Comparison of ENCODE assay signal across 8 cellular contexts in the genomic region with DNA sequence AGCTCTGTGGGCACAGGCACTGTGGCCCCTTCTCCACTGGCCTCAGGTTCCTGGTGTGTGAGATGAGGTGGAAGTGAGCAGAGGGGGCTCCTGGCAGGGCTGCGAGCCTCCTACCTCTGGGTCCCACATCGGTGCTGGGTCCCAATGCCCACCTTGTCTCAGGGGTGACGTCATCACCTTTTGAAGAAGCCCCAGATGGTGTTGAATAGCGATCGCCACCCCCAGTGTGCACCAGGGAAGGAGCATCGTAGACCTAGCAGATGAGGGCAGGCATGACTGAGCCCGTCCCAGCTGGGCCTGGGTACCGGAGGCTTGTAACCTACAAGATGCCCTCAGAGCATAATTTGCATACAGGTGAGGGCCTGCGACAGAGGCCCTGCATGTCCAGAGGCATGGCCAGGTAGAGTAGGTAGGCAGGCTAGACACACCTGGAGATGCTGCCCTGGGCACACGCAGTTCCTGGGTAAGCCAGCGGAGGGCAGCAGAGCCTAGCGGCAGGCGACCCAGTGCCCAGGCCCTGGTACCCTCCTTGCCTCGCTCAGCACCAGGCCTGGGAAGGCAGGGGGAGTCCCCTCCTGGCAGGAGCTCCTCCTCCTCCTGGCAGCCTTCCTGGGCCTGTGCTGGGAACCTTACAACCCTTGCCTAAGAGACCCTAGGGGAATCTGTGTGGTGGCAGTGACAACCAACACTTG. TPM values are rescaled to one million over a fixed set of nuclear protein-coding genes. Genes with fewer than 3 reads are reported as not detected.
DNase-seq lines count a peak whose midpoint lies in the region; ATAC-seq and TF ChIP-seq lines count a peak whose summit lies in the region.

No MANE protein-coding gene starts in this region.

- H3K9ac ChIP-seq in Karpas-422 (ENCODE audit: low read length), result no peak overlapping the region

- H3K9me3 Mint-ChIP-seq in activated naive CD4-positive, alpha-beta T cell treated with anti-CD3 and anti-CD28 coated beads, Interleukin-2, amount 50 U/mL, for 72 hours, result no peaks in the 10 kb centered on the region

- TF ChIP-seq POLR2A in vagina (IDR thresholded peaks at IDR 0.05), result no peak

- ATAC-seq in SK-N-SH treated with all-trans-retinoic acid at 6 μM for 48 hours (peak; percentile 88), Right ventricle myocardium superior (ENCODE audit: poor library complexity) (peak; percentile 85), psoas muscle (peak; percentile 79 to 89 (median 87))
- peak; percentile 90 to 98 for ATAC-seq in activated naive CD4-positive, alpha-beta T cell treated with anti-CD3 and anti-CD28 coated beads, Interleukin-2, amount 50 U/mL, for 72 hours

- H3K4me2 ChIP-seq in Karpas-422 (ENCODE audit: low read depth, low read length, poor library complexity, severe bottlenecking), result no peak overlapping the region

- peaks cover 4% of the 10 kb centered on the region; the same call in 1 of the 2 replicates for H4K20me1 ChIP-seq in Karpas-422 (ENCODE audit: insufficient read depth, low read depth, low read length)

- no peak overlapping the region for H2AFZ ChIP-seq in Karpas-422 (ENCODE audit: low read length)

- H3K9me2 ChIP-seq in Karpas-422 (replicated peaks; ENCODE audit: insufficient read depth, low read length), result no peaks in the 10 kb centered on the region

- H3K36me3 ChIP-seq in Karpas-422 (ENCODE audit: insufficient read depth, low read length), result no peaks in the 10 kb centered on the region
- H3K36me3 ChIP-seq in psoas muscle (ENCODE audit: insufficient read depth in 1 of 2, low read depth in 1 of 2), result no peaks in the 10 kb centered on the region
- no peaks in the 10 kb centered on the region for H3K36me3 ChIP-seq in vagina

- H3K9me3 ChIP-seq in Karpas-422 (ENCODE audit: low read length) (no peaks in the 10 kb centered on the region), psoas muscle (no peaks in the 10 kb centered on the region), vagina (no peaks in the 10 kb centered on the region)

- H3K4me3 ChIP-seq in Karpas-422 (ENCODE audit: low read length) (no peak overlapping the region), psoas muscle (no peak overlapping the region), vagina (no peak overlapping the region)

- intact Hi-C loops in Right ventricle myocardium superior (cut with DNase I) (loop anchor here (2.0 kb wide), 1 partner anchor 544 kb away; no protein-coding TSS in a partner anchor), psoas muscle (cut with DNase I) (loop anchor here (1.0 to 10.0 kb wide), 3 partner anchors 344 to 566 kb away; no protein-coding TSS in a partner anchor), vagina (cut with DNase I) (no loop called here)

- H3K79me2 ChIP-seq in Karpas-422 (ENCODE audit: low read length), result no peaks in the 10 kb centered on the region

- TF ChIP-seq CTCF in psoas muscle (IDR thresholded peaks at IDR 0.05) (peak; percentile 98), vagina (IDR thresholded peaks at IDR 0.05) (peak; percentile 76 to 89 (median 79))

- WGBS in psoas muscle, 3 donors, result 21 to 27% (median 26%) methylated on average over 12 to 14 of the region's 14 CpGs

- no peak overlapping the region for H3K27ac ChIP-seq in Karpas-422 (ENCODE audit: low read length)
- H3K27ac ChIP-seq in psoas muscle, result no peak overlapping the region
- H3K27ac ChIP-seq in vagina, result no peak overlapping the region

- no peaks in the 10 kb centered on the region for H3K36me3 Mint-ChIP-seq in activated naive CD4-positive, alpha-beta T cell treated with anti-CD3 and anti-CD28 coated beads, Interleukin-2, amount 50 U/mL, for 72 hours

- H3K27me3 ChIP-seq in Karpas-422 (ENCODE audit: low read length), result no peaks in the 10 kb centered on the region
- H3K27me3 ChIP-seq in psoas muscle (ENCODE audit: insufficient read depth in 3 of 3, low read length in 2 of 3), result peaks cover 0 to 34% (median 2%) of the 10 kb centered on the region in 3 donors
- H3K27me3 ChIP-seq in vagina, result no peaks in the 10 kb centered on the region

- no peaks in the 10 kb centered on the region for H3K4me1 ChIP-seq in Karpas-422 (ENCODE audit: low read length)
- H3K4me1 ChIP-seq in psoas muscle, result no peaks in the 10 kb centered on the region
- peaks cover 21% of the 10 kb centered on the region for H3K4me1 ChIP-seq in vagina

- H3K27ac Mint-ChIP-seq in activated naive CD4-positive, alpha-beta T cell treated with anti-CD3 and anti-CD28 coated beads, Interleukin-2, amount 50 U/mL, for 72 hours, result no peak overlapping the region

- peak; percentile 48 for DNase-seq in NCI-H1436 (lab: John Stamatoyannopoulos, UW)
- no peak for DNase-seq in NCI-H1436 treated with DMSO at 0.1 percent for 48 hours (lab: John Stamatoyannopoulos, UW)
- DNase-seq in Karpas-422, result peak; percentile 86
- DNase-seq in activated naive CD4-positive, alpha-beta T cell treated with anti-CD3 and anti-CD28 coated beads, Interleukin-2, amount 50 U/mL, for 72 hours (ENCODE audit: low spot score in 2 of 2), result peak; percentile 79 to 80
- peak; percentile 85 for DNase-seq in Right ventricle myocardium superior
- peak; percentile 59 to 79 for DNase-seq in psoas muscle
- DNase-seq in vagina (ENCODE audit: extremely low spot score in 2 of 2), result no peak

TF ChIP-seq in SK-N-SH treated with all-trans-retinoic acid at 6 μM for 48 hours, 23 proteins besides CTCF, POLR2A, EP300 and RAD21:
- TF ChIP-seq, protein P1, sequence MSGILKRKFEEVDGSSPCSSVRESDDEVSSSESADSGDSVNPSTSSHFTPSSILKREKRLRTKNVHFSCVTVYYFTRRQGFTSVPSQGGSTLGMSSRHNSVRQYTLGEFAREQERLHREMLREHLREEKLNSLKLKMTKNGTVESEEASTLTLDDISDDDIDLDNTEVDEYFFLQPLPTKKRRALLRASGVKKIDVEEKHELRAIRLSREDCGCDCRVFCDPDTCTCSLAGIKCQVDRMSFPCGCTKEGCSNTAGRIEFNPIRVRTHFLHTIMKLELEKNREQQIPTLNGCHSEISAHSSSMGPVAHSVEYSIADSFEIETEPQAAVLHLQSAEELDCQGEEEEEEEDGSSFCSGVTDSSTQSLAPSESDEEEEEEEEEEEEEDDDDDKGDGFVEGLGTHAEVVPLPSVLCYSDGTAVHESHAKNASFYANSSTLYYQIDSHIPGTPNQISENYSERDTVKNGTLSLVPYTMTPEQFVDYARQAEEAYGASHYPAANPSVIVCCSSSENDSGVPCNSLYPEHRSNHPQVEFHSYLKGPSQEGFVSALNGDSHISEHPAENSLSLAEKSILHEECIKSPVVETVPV (CRISPR knock-in tag; IDR thresholded peaks at IDR 0.05), result no peak
- TF ChIP-seq ZFP3 (CRISPR knock-in tag; IDR thresholded peaks at IDR 0.05) (0 out of 2 replicates have a peak, but pooled peaks have one; percentile 35), ZNF70 (CRISPR knock-in tag; IDR thresholded peaks at IDR 0.05) (peak; percentile 55; the same call in 1 of the 2 replicates)

RNA-seq across cellular contexts. Expression of a gene that starts 52.5 kb away (rescaled TPM):
- 37.6 and 49.3 TPM in 2 replicates for total RNA-seq in Karpas-422 (2014; rRNA removed; shearing (Covaris generic); ENCODE audit: low replicate concordance)
- 10 to 100 TPM in 1 of 2 donors, 1 to 10 TPM in 1; 8.7 to 13.9 TPM for total RNA-seq in activated naive CD4-positive, alpha-beta T cell treated with anti-CD3 and anti-CD28 coated beads, Interleukin-2, amount 50 U/mL, for 72 hours
- total RNA-seq in Right ventricle myocardium superior (7.6 TPM), psoas muscle (1 to 10 TPM; 3.5 to 6.0 (median 3.9) TPM), vagina (21.1 TPM)
- 1 to 10 TPM; 2.2 to 3.1 (median 3.1) TPM for polyA plus RNA-seq in psoas muscle

RNA-seq across cellular contexts. Expression of a gene that starts 54.5 kb away (rescaled TPM):
- 0.47 TPM in 1 of 2 replicates, not detected in the other for total RNA-seq in Karpas-422 (2014; rRNA removed; shearing (Covaris generic); ENCODE audit: low replicate concordance)
- 1 to 10 TPM in 1 of 2 donors, under 1 TPM in 1; 0.71 to 1.1 TPM for total RNA-seq in activated naive CD4-positive, alpha-beta T cell treated with anti-CD3 and anti-CD28 coated beads, Interleukin-2, amount 50 U/mL, for 72 hours
- total RNA-seq in Right ventricle myocardium superior, result not detected
- under 1 TPM in 3 of 4 donors, not detected in 1; 0.08 to 0.54 (median 0.34) TPM for total RNA-seq in psoas muscle
- under 1 TPM; 0.03 to 0.12 (median 0.05) TPM for polyA plus RNA-seq in psoas muscle
- total RNA-seq in vagina, result 0.74 TPM

Comparison
In these comparisons a context has a peak if more than half of its experiments do, and no peak if none do; other contexts are left out.
1. DNase-seq: peak in NCI-H1436 (single experiment), Karpas-422 (single experiment), activated naive CD4-positive, alpha-beta T cell treated with anti-CD3 and anti-CD28 coated beads, Interleukin-2, amount 50 U/mL, for 72 hours (2 of 2), Right ventricle myocardium superior (single experiment) and psoas muscle (2 of 2); none in NCI-H1436 treated with DMSO at 0.1 percent for 48 hours (single experiment) and vagina (0 of 2).
2. Peak in every context shown above with its lines, with median percentiles within 50 percentile points of each other: ATAC-seq.